1 cellular context compared by ENCODE assay signal in the genomic region with DNA sequence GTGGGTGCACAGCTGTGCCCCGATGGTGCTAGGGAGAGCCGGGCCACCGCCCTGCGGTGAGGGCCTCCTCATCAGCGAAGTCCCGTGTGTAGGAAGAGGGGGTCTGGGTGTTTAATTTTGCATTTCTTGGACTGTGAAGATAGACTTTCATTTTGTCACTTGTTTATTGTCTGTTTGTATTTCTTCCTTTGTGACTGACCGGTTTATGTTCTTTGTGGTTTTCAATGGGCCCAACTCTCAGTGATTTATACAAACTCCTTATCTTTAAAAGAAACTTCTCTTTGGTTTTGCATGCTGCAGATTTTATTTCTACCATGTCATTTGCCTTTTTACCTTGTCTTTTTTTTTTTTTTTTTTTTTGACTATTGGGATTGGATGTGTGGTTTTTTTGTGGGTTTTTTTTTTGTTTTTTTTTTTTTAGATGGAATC.
TF ChIP-seq lines count a peak whose summit lies in the region.

No MANE protein-coding gene starts in this region.

TF ChIP-seq in A549, 52 proteins besides CTCF, POLR2A, EP300 and RAD21 (continued from another document):
- TF ChIP-seq PHF8 (IDR thresholded peaks at IDR 0.05; ENCODE audit: borderline replicate concordance, low read depth) (no peak), MAFK (IDR thresholded peaks at IDR 0.05; ENCODE audit: partially characterized antibody) (no peak), RNF2 (IDR thresholded peaks at IDR 0.05; ENCODE audit: borderline replicate concordance, low read depth) (no peak), JUNB (IDR thresholded peaks at IDR 0.05) (no peak)
- TF ChIP-seq, protein P1, sequence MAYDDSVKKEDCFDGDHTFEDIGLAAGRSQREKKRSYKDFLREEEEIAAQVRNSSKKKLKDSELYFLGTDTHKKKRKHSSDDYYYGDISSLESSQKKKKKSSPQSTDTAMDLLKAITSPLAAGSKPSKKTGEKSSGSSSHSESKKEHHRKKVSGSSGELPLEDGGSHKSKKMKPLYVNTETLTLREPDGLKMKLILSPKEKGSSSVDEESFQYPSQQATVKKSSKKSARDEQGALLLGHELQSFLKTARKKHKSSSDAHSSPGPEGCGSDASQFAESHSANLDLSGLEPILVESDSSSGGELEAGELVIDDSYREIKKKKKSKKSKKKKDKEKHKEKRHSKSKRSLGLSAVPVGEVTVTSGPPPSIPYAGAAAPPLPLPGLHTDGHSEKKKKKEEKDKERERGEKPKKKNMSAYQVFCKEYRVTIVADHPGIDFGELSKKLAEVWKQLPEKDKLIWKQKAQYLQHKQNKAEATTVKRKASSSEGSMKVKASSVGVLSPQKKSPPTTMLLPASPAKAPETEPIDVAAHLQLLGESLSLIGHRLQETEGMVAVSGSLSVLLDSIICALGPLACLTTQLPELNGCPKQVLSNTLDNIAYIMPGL (CRISPR knock-in tag; IDR thresholded peaks at IDR 0.05; ENCODE audit: borderline replicate concordance), result no peak
- TF ChIP-seq, protein P2, sequence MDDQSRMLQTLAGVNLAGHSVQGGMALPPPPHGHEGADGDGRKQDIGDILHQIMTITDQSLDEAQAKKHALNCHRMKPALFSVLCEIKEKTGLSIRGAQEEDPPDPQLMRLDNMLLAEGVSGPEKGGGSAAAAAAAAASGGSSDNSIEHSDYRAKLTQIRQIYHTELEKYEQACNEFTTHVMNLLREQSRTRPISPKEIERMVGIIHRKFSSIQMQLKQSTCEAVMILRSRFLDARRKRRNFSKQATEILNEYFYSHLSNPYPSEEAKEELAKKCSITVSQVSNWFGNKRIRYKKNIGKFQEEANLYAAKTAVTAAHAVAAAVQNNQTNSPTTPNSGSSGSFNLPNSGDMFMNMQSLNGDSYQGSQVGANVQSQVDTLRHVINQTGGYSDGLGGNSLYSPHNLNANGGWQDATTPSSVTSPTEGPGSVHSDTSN (IDR thresholded peaks at IDR 0.05), result no peak
